ENCODE assay signal across 11 cellular contexts in the genomic region with DNA sequence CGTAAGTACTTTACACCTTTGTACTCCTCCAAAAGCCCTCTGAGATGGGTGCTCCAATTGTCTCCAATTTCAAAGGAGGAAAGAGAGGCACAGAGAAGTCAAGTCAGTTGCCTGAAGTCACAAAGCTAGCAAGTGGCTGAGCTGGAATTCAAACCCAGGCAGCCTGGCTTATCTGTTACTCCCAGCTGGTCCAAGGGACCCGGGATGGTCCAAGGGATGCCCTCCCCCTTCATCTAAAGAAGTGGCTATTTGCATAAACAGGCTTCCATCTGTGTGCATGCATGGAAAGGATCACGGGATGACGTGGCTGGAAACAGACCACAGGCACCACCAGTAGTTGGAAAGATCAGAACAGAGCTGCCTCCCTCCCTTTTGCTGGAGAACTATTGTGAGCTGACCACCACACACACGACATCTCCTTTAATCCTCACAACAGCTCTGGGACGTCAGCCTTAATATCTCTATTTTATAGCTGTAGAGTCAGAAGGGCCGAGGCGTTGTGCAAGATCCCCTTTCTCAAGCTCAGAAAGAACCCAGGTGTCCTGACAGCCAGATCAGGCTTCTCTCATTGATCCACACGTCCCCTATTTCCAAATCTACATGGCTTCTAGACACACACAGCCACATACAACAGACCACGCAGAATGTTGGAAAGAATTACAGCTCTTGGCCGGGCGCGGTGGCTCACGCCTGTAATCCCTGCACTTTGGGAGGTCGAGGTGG. TPM values are rescaled to one million over a fixed set of nuclear protein-coding genes. Genes with fewer than 3 reads are reported as not detected.
A peak's percentile ranks its signal among the peaks of the same experiment; 100 is the strongest.
DNase-seq lines count a peak whose midpoint lies in the region; ATAC-seq, FAIRE-seq and TF ChIP-seq lines count a peak whose summit lies in the region.
"Had no signal": no experiment of that assay in that cellular context is flagged by ENCODE, and none has a peak within 500 bp of the region (broad histone marks: within the 10 kb centered on the region; RNA-seq: fewer than 3 reads in every experiment).

No MANE protein-coding gene starts in this region.

- H3K4me2 ChIP-seq in neural progenitor cell = peak overlapping the region; percentile 21

- no peak overlapping the region for H2AFZ ChIP-seq in neural progenitor cell (replicated peaks)

- no peaks in the 10 kb centered on the region for H3K79me2 ChIP-seq in neural progenitor cell (ENCODE audit: low read depth)

- peaks cover 9% of the 10 kb centered on the region for H3F3A ChIP-seq in neural progenitor cell (ENCODE audit: low read depth)

- POLR2A ChIA-PET in BJ (lab: Charles Lee) = interaction anchor here (0.8 to 4.9 kb wide), 7 partner anchors 10 to 58 kb away, joined by 3 to 135 read pairs (median 6); a partner anchor contains a TSS

- H3K9me3 ChIP-seq in HUES48 (ENCODE audit: control insufficient read depth, insufficient read depth, low read length) (no peaks in the 10 kb centered on the region), neural progenitor cell (ENCODE audit: low read depth) (no peaks in the 10 kb centered on the region)
- H3K9me3 ChIP-seq: upper lobe of left lung had no signal

- H3K9me3 Mint-ChIP-seq in neural progenitor cell = peaks cover 2% of the 10 kb centered on the region

- H3K27ac Mint-ChIP-seq in neural progenitor cell = peak overlapping the region; percentile 90

- CTCF ChIA-PET in BJ (lab: Yijun Ruan, JAX) = interaction anchor here (0.8 to 23.7 kb wide), 9 partner anchors 8 to 84 kb away, joined by 3 to 515 read pairs (median 5); a partner anchor contains a TSS

- peaks cover 67% of the 10 kb centered on the region for H3K4me1 Mint-ChIP-seq in neural progenitor cell

- H3K36me3 Mint-ChIP-seq in neural progenitor cell = no peaks in the 10 kb centered on the region

- H3K27me3 Mint-ChIP-seq in neural progenitor cell (ENCODE audit: insufficient read depth, low read depth) = peaks cover 13% of the 10 kb centered on the region

- H3K4me3 ChIP-seq in BJ (ENCODE audit: low read depth, low read length) = no peak overlapping the region
- no peak overlapping the region for H3K4me3 ChIP-seq in HUES48 (ENCODE audit: low read depth, low read length)
- no peak overlapping the region for H3K4me3 ChIP-seq in neural progenitor cell
- H3K4me3 ChIP-seq: upper lobe of left lung had no signal

- TF ChIP-seq CTCF in BJ (IDR thresholded peaks at IDR 0.05; ENCODE audit: insufficient read depth, low read depth, low read length) (no peak), neural progenitor cell (IDR thresholded peaks at IDR 0.05) (no peak)

- H3K27ac ChIP-seq in HUES48 (ENCODE audit: low read depth, low read length) = peak overlapping the region; percentile 52
- H3K27ac ChIP-seq in neural progenitor cell = no peak overlapping the region

- DNase-seq in BJ (ENCODE audit: low read depth) (peak; percentile 80), ecto neural progenitor cell (ENCODE audit: low spot score) (peak; percentile 53), neural progenitor cell (ENCODE audit: low spot score) (no peak), GM19239 (ENCODE audit: insufficient read length, low spot score) (no peak), nucleus accumbens (lab: John Stamatoyannopoulos, UW) (no peak)
- DNase-seq in activated naive CD4-positive, alpha-beta T cell treated with anti-CD3 and anti-CD28 coated beads, Interleukin-2, amount 50 U/mL, for 16 hours = no peak
- DNase-seq: activated CD4-positive, alpha-beta T cell treated with anti-CD3 and anti-CD28 coated beads for 4 hours; stimulated activated CD4-positive, alpha-beta T cell treated with anti-CD3 and anti-CD28 coated beads, Interleukin-4, amount 100 ng/mL, for 1 hour had no signal

- no peak for FAIRE-seq in GM19239 (lab: Jason Lieb, UNC)

- H4K20me1 ChIP-seq in neural progenitor cell (ENCODE audit: low read depth) = no peaks in the 10 kb centered on the region

- no peak overlapping the region for H3K9ac ChIP-seq in HUES48 (ENCODE audit: low read depth, low read length)
- no peak overlapping the region for H3K9ac ChIP-seq in neural progenitor cell

- H3K36me3 ChIP-seq in BJ (ENCODE audit: control insufficient read depth, insufficient read depth, low read length) (no peaks in the 10 kb centered on the region), HUES48 (ENCODE audit: control insufficient read depth, insufficient read depth, low read length) (no peaks in the 10 kb centered on the region), neural progenitor cell (no peaks in the 10 kb centered on the region)
- H3K36me3 ChIP-seq: upper lobe of left lung had no signal

- H3K4me3 Mint-ChIP-seq in neural progenitor cell = peak overlapping the region; percentile 37

- H3K27me3 ChIP-seq in BJ (ENCODE audit: control insufficient read depth, insufficient read depth, low read length) = no peaks in the 10 kb centered on the region
- no peaks in the 10 kb centered on the region for H3K27me3 ChIP-seq in HUES48 (ENCODE audit: control insufficient read depth, insufficient read depth, low read length)
- H3K27me3 ChIP-seq in neural progenitor cell = peaks cover 10% of the 10 kb centered on the region

- no peak for ATAC-seq in GM19455 (IDR thresholded peaks at IDR 0.05; ENCODE audit: unreplicated experiment)

- H3K4me1 ChIP-seq in HUES48 (ENCODE audit: control insufficient read depth, insufficient read depth, low read length) (peaks cover 59% of the 10 kb centered on the region), neural progenitor cell (peaks cover 31% of the 10 kb centered on the region)

RNA-seq across cellular contexts. Expression of a gene that starts 10.9 kb away (rescaled TPM):
- polyA plus RNA-seq in BJ (2011; rRNA removed) = 1,679 and 2,161 TPM in 2 replicates
- polyA minus RNA-seq in BJ (2011; rRNA and poly(A)+ RNA removed) = 4,131 and 5,702 TPM in 2 replicates
- total RNA-seq in neural progenitor cell (ENCODE audit: low replicate concordance) = 1.1 and 4.2 TPM in 2 replicates

RNA-seq across cellular contexts. Expression of a gene that starts 46.5 kb away (rescaled TPM):
- polyA plus RNA-seq in BJ (2011; rRNA removed) = 0.09 and 0.40 TPM in 2 replicates
- not detected in 2 replicates for polyA minus RNA-seq in BJ (2011; rRNA and poly(A)+ RNA removed)
- total RNA-seq in neural progenitor cell (ENCODE audit: low replicate concordance) = 1.5 TPM in 1 of 2 replicates, not detected in the other

Comparison
In these comparisons a context has a peak if more than half of its experiments do, and no peak if none do; other contexts are left out.
1. DNase-seq: peak in BJ (single experiment) and ecto neural progenitor cell (single experiment); none in neural progenitor cell (single experiment), activated naive CD4-positive, alpha-beta T cell treated with anti-CD3 and anti-CD28 coated beads, Interleukin-2, amount 50 U/mL, for 16 hours (single experiment), GM19239 (single experiment) and nucleus accumbens (0 of 56).